In genomic region chr20:48405909-48406308, GRCh38 we compare ENCODE assay signal across 2 cellular contexts.
TF ChIP-seq lines count a peak whose summit lies in the region.

No MANE protein-coding gene starts in this region.

TF ChIP-seq in GM23338, 12 proteins besides CTCF, POLR2A, EP300 and RAD21:
- no peak for TF ChIP-seq ETS1 (IDR thresholded peaks at IDR 0.05)
- no peak for TF ChIP-seq CREB1 (CRISPR knock-in tag; IDR thresholded peaks at IDR 0.05; ENCODE audit: low read depth)
- no peak for TF ChIP-seq ZNF114 (CRISPR knock-in tag; IDR thresholded peaks at IDR 0.05)
- no peak for TF ChIP-seq REST (IDR thresholded peaks at IDR 0.05; ENCODE audit: unreplicated experiment)
- no peak for TF ChIP-seq NANOG (IDR thresholded peaks at IDR 0.05; ENCODE audit: borderline replicate concordance)
- TF ChIP-seq EZH2phosphoT487 (IDR thresholded peaks at IDR 0.05; ENCODE audit: unreplicated experiment) = no peak
- no peak for TF ChIP-seq STAT1 (IDR thresholded peaks at IDR 0.05; ENCODE audit: unreplicated experiment)
- TF ChIP-seq JUNB (IDR thresholded peaks at IDR 0.05; ENCODE audit: unreplicated experiment) = no peak
- no peak for TF ChIP-seq ZNF331 (CRISPR knock-in tag; IDR thresholded peaks at IDR 0.05; ENCODE audit: low read depth)
- TF ChIP-seq EZH2 (IDR thresholded peaks at IDR 0.05; ENCODE audit: low read depth, unreplicated experiment) = no peak
- TF ChIP-seq POLR2AphosphoS5 (IDR thresholded peaks at IDR 0.05; ENCODE audit: low read depth) = no peak
- no peak for TF ChIP-seq ZNF462 (CRISPR knock-in tag; IDR thresholded peaks at IDR 0.05)
TF ChIP-seq in GM23338: peak in this region for 0.

TF ChIP-seq in H1, 55 proteins besides CTCF, POLR2A, EP300 and RAD21:
- TF ChIP-seq ATF2 (IDR thresholded peaks at IDR 0.05; ENCODE audit: low read length) (no peak), SIRT6 (IDR thresholded peaks at IDR 0.05; ENCODE audit: low read length) (no peak), CTBP2 (IDR thresholded peaks at IDR 0.05; ENCODE audit: borderline replicate concordance, insufficient read depth, insufficient read length, low read length) (no peak), JUN (IDR thresholded peaks at IDR 0.05; ENCODE audit: low read depth, low read length) (no peak)
TF ChIP-seq in H1: peak in this region for 0.
